2 cellular contexts compared by ENCODE assay signal in the genomic region with DNA sequence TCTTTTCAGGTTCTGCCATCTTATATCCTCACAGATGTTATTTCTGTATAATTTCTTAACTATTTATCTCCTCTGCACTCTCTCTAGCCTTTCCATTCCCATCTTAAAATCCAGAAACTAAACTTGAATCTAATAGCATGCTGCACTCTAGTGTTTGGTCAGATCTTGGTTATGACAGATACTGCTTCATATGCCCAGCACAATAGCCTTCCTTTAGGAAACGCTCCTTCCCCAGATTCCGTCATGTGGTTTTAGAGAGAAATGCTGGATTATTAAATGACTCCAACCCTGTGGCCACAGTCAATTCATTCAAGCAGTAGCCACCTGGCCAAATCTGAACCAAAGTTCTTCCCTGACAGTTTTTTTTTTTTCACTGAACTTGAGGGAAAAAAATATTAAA.
TF ChIP-seq lines count a peak whose summit lies in the region.

No MANE protein-coding gene starts in this region.

TF ChIP-seq in SK-N-SH, 30 proteins besides CTCF, POLR2A, EP300 and RAD21 (continued from another document):
- TF ChIP-seq RFX5 (IDR thresholded peaks at IDR 0.05; ENCODE audit: low read length) = no peak
- no peak for TF ChIP-seq POLR2AphosphoS5 (IDR thresholded peaks at IDR 0.05; ENCODE audit: low read depth, low read length)
- no peak for TF ChIP-seq TEAD4 (IDR thresholded peaks at IDR 0.05; ENCODE audit: borderline replicate concordance, insufficient read depth)
- TF ChIP-seq, protein P1, sequence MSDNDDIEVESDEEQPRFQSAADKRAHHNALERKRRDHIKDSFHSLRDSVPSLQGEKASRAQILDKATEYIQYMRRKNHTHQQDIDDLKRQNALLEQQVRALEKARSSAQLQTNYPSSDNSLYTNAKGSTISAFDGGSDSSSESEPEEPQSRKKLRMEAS (IDR thresholded peaks at IDR 0.05; ENCODE audit: low read depth) = no peak
- TF ChIP-seq TAF1 (IDR thresholded peaks at IDR 0.05; ENCODE audit: borderline replicate concordance, low read depth, low read length) = no peak
- TF ChIP-seq GABPA (IDR thresholded peaks at IDR 0.05; ENCODE audit: low read depth) = no peak
- no peak for TF ChIP-seq RCOR1 (IDR thresholded peaks at IDR 0.05; ENCODE audit: low read length)
- TF ChIP-seq MEF2A (IDR thresholded peaks at IDR 0.05; ENCODE audit: borderline replicate concordance, low read depth) = no peak
- TF ChIP-seq RXRA (IDR thresholded peaks at IDR 0.05; ENCODE audit: borderline replicate concordance, low read depth) = no peak

TF ChIP-seq in SK-N-SH treated with all-trans-retinoic acid at 6 μM for 48 hours, 23 proteins besides CTCF, POLR2A, EP300 and RAD21 (continued from another document):
- TF ChIP-seq, protein P2, sequence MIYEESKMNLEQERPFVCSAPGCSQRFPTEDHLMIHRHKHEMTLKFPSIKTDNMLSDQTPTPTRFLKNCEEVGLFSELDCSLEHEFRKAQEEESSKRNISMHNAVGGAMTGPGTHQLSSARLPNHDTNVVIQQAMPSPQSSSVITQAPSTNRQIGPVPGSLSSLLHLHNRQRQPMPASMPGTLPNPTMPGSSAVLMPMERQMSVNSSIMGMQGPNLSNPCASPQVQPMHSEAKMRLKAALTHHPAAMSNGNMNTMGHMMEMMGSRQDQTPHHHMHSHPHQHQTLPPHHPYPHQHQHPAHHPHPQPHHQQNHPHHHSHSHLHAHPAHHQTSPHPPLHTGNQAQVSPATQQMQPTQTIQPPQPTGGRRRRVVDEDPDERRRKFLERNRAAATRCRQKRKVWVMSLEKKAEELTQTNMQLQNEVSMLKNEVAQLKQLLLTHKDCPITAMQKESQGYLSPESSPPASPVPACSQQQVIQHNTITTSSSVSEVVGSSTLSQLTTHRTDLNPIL (CRISPR knock-in tag; IDR thresholded peaks at IDR 0.05; ENCODE audit: low read depth) = no peak
- TF ChIP-seq BACH2 (CRISPR knock-in tag; IDR thresholded peaks at IDR 0.05; ENCODE audit: borderline replicate concordance) = no peak
- TF ChIP-seq, protein P3, sequence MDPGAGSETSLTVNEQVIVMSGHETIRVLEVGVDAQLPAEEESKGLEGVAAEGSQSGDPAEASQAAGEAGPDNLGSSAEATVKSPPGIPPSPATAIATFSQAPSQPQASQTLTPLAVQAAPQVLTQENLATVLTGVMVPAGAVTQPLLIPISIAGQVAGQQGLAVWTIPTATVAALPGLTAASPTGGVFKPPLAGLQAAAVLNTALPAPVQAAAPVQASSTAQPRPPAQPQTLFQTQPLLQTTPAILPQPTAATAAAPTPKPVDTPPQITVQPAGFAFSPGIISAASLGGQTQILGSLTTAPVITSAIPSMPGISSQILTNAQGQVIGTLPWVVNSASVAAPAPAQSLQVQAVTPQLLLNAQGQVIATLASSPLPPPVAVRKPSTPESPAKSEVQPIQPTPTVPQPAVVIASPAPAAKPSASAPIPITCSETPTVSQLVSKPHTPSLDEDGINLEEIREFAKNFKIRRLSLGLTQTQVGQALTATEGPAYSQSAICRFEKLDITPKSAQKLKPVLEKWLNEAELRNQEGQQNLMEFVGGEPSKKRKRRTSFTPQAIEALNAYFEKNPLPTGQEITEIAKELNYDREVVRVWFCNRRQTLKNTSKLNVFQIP (CRISPR knock-in tag; IDR thresholded peaks at IDR 0.05; ENCODE audit: borderline replicate concordance, low read depth) = no peak
TF ChIP-seq in SK-N-SH treated with all-trans-retinoic acid at 6 μM for 48 hours: peak in this region for 0.
